In genomic region chrX:109643687-109644086, GRCh38 we compare ENCODE assay signal across 23 cellular contexts. TPM values are rescaled to one million over a fixed set of nuclear protein-coding genes. Genes with fewer than 3 reads are reported as not detected.
"Had no signal": no experiment of that assay in that cellular context is flagged by ENCODE, and none has a peak within 500 bp of the region (broad histone marks: within the 10 kb centered on the region; RNA-seq: fewer than 3 reads in every experiment).

No MANE protein-coding gene starts in this region.

- H3K4me3 Mint-ChIP-seq: dendritic cell treated with granulocyte-macrophage colony-stimulating factor and Interleukin-4, amounts not matched to agents 40 ng/mL and 50 ng/mL, for 4 days; effector memory CD8-positive, alpha-beta T cell; immature natural killer cell; memory B cell; mesothelial cell of epicardium; natural killer cell; neural crest cell; stimulated activated naive B cell treated with anti-CD40 and anti-IgM and Interleukin-4, amounts not matched to agents 10 μg/mL and 1 μg/mL and 100 μg/mL, for 72 hours; stimulated activated naive CD8-positive, alpha-beta T cell treated with anti-CD3 and anti-CD28 coated beads, Interleukin-15, amount 100 ng/mL, for 72 hours had no signal

- H3K4me3 ChIP-seq: left ventricle myocardium inferior, lower lobe of right lung, ovary, right atrium auricular region, sigmoid colon, skin epidermis, testis, transverse colon had no signal

- H3K4me1 ChIP-seq: foreskin keratinocyte, left ventricle myocardium inferior, lower lobe of right lung, right atrium auricular region, sigmoid colon, testis, transverse colon had no signal

- H3K27ac Mint-ChIP-seq: dendritic cell treated with granulocyte-macrophage colony-stimulating factor and Interleukin-4, amounts not matched to agents 40 ng/mL and 50 ng/mL, for 4 days; effector memory CD8-positive, alpha-beta T cell; immature natural killer cell; memory B cell; mesothelial cell of epicardium; natural killer cell; stimulated activated naive B cell treated with anti-CD40 and anti-IgM and Interleukin-4, amounts not matched to agents 10 μg/mL and 1 μg/mL and 100 μg/mL, for 72 hours; stimulated activated naive CD8-positive, alpha-beta T cell treated with anti-CD3 and anti-CD28 coated beads, Interleukin-15, amount 100 ng/mL, for 72 hours had no signal

- H3K4me1 Mint-ChIP-seq: mesothelial cell of epicardium; stimulated activated naive B cell treated with anti-CD40 and anti-IgM and Interleukin-4, amounts not matched to agents 10 μg/mL and 1 μg/mL and 100 μg/mL, for 72 hours had no signal

- H3K36me3 ChIP-seq: left ventricle myocardium inferior, lower lobe of right lung, ovary, right atrium auricular region, sigmoid colon, transverse colon had no signal

- H3K27me3 ChIP-seq: foreskin keratinocyte, ovary, right atrium auricular region, sigmoid colon, testis, transverse colon had no signal

- H3K9me3 ChIP-seq: left ventricle myocardium inferior, lower lobe of right lung, ovary, right atrium auricular region, sigmoid colon, testis, transverse colon had no signal

- DNase-seq: effector memory CD8-positive, alpha-beta T cell; foreskin keratinocyte; immature natural killer cell; left cardiac atrium; left ventricle myocardium inferior; lower lobe of right lung; natural killer cell; ovary; sigmoid colon; stimulated activated CD4-positive, alpha-beta T cell treated with anti-CD3 and anti-CD28 coated beads, Interleukin-2, amount 100 ng/mL, for 24 hours; stimulated activated CD4-positive, alpha-beta T cell treated with anti-CD3 and anti-CD28 coated beads, Interleukin-4, amount 100 ng/mL, for 4 hours; stimulated activated naive B cell treated with anti-CD40 and anti-IgM and Interleukin-4, amounts not matched to agents 10 μg/mL and 1 μg/mL and 100 μg/mL, for 72 hours; stimulated activated naive CD8-positive, alpha-beta T cell treated with anti-CD3 and anti-CD28 coated beads, Interleukin-15, amount 100 ng/mL, for 72 hours; testis; transverse colon had no signal

- H3K9me3 Mint-ChIP-seq: dendritic cell treated with granulocyte-macrophage colony-stimulating factor and Interleukin-4, amounts not matched to agents 40 ng/mL and 50 ng/mL, for 4 days; effector memory CD8-positive, alpha-beta T cell; memory B cell; natural killer cell; stimulated activated naive B cell treated with anti-CD40 and anti-IgM and Interleukin-4, amounts not matched to agents 10 μg/mL and 1 μg/mL and 100 μg/mL, for 72 hours; stimulated activated naive CD8-positive, alpha-beta T cell treated with anti-CD3 and anti-CD28 coated beads, Interleukin-15, amount 100 ng/mL, for 72 hours had no signal

- H3K27me3 Mint-ChIP-seq: dendritic cell treated with granulocyte-macrophage colony-stimulating factor and Interleukin-4, amounts not matched to agents 40 ng/mL and 50 ng/mL, for 4 days; effector memory CD8-positive, alpha-beta T cell; memory B cell; stimulated activated naive B cell treated with anti-CD40 and anti-IgM and Interleukin-4, amounts not matched to agents 10 μg/mL and 1 μg/mL and 100 μg/mL, for 72 hours; stimulated activated naive CD8-positive, alpha-beta T cell treated with anti-CD3 and anti-CD28 coated beads, Interleukin-15, amount 100 ng/mL, for 72 hours had no signal

- H3K36me3 Mint-ChIP-seq: natural killer cell had no signal

- FAIRE-seq: keratinocyte had no signal

- ATAC-seq: effector memory CD8-positive, alpha-beta T cell; foreskin keratinocyte; left cardiac atrium; lower lobe of right lung; natural killer cell; stimulated activated naive B cell treated with anti-CD40 and anti-IgM and Interleukin-4, amounts not matched to agents 10 μg/mL and 1 μg/mL and 100 μg/mL, for 72 hours; stimulated activated naive CD8-positive, alpha-beta T cell treated with anti-CD3 and anti-CD28 coated beads, Interleukin-15, amount 100 ng/mL, for 72 hours had no signal

- H3K27ac ChIP-seq: foreskin keratinocyte, left ventricle myocardium inferior, lower lobe of right lung, ovary, right atrium auricular region, sigmoid colon, skin epidermis, testis, transverse colon had no signal

RNA-seq across cellular contexts. Expression of gene KCNE5, which starts 18.7 kb away (rescaled TPM):
- total RNA-seq: epithelial cell of proximal tubule, left ventricle myocardium inferior, lower lobe of right lung, transverse colon had no signal
- polyA plus RNA-seq: sigmoid colon had no signal
